Comparison of ENCODE assay signal across 29 cellular contexts in the genomic region with DNA sequence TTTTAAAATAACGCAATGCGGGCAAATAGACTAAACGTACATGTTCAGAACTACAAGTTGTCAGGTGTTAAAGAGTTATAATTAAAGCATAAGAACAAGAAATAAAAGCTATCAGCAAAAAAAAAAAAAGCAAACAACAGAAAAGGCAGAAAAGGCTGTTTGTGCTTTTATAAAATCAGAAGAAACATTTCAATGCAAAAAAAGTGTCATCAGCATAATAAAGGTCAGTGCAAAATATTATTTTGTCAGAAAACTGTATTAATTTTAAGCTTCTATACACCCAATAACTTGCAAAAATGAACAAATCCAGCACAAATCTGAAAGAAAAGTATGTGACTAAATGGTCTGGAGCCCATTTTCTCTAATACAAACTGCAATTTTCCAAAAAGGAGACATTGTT. TPM values are rescaled to one million over a fixed set of nuclear protein-coding genes. Genes with fewer than 3 reads are reported as not detected.
DNase-seq lines count a peak whose midpoint lies in the region; ATAC-seq, FAIRE-seq and TF ChIP-seq lines count a peak whose summit lies in the region.
"Had no signal": no experiment of that assay in that cellular context is flagged by ENCODE, and none has a peak within 500 bp of the region (broad histone marks: within the 10 kb centered on the region; RNA-seq: fewer than 3 reads in every experiment).

No MANE protein-coding gene starts in this region.

- H3K56ac ChIP-seq in IMR-90 (ENCODE audit: extremely low read depth, insufficient read depth, low read length) (no peak overlapping the region), H1 (replicated peaks; ENCODE audit: insufficient read length, low read depth, low read length) (no peak overlapping the region)

- intact Hi-C loops in HepG2 (cut with micrococcal nuclease; ENCODE audit: unreplicated experiment): no loop called here
- intact Hi-C loops in right lobe of liver (cut with DNase I): no loop called here
- intact Hi-C loops in IMR-90 (cut with micrococcal nuclease): no loop called here

- H2AK5ac ChIP-seq in IMR-90 (ENCODE audit: low read depth, low read length) (no peak overlapping the region), H1 (ENCODE audit: low read depth, low read length) (no peak overlapping the region)

- no peak for DNase-seq in HepG2 (ENCODE audit: low spot score)
- no peak for DNase-seq in right lobe of liver
- DNase-seq in IMR-90: no peak
- no peak for DNase-seq in H1 (ENCODE audit: low read depth in 1 of 2, low spot score in 2 of 2)
- DNase-seq in central memory CD4-positive, alpha-beta T cell: no peak
- DNase-seq in NCI-H1092 (lab: John Stamatoyannopoulos, UW): no peak
- DNase-seq: ACHN; BE2C; C1 segment of cervical spinal cord; CD4-positive, alpha-beta memory T cell; CD4-positive, CD25-positive, alpha-beta regulatory T cell; CD8-positive, alpha-beta memory T cell; COR-L47; DMS 273 treated with DMSO at 0.1 percent for 48 hours; DMS153; DMS53; DMS79; DND-41; EL; GDM1 had no signal

- H3K79me1 ChIP-seq in IMR-90 (ENCODE audit: low read depth in 1 of 2, low read length in 2 of 2) (no peaks in the 10 kb centered on the region), H1 (ENCODE audit: low read depth, low read length) (no peaks in the 10 kb centered on the region)

- no peaks in the 10 kb centered on the region for H3K23me2 ChIP-seq in H1 (ENCODE audit: low read depth, low read length)

- H2BK20ac ChIP-seq in IMR-90 (ENCODE audit: low read depth, low read length): no peak overlapping the region
- no peak overlapping the region for H2BK20ac ChIP-seq in H1 (ENCODE audit: low read length)

- H4K91ac ChIP-seq in IMR-90 (ENCODE audit: insufficient read depth, low read depth, low read length) (no peak overlapping the region), H1 (replicated peaks; ENCODE audit: insufficient read length, low read length) (no peak overlapping the region)

- H2BK120ac ChIP-seq in IMR-90 (ENCODE audit: low read depth, low read length) (no peak overlapping the region), H1 (replicated peaks; ENCODE audit: low read depth, low read length) (no peak overlapping the region)

- H3K9me1 ChIP-seq in IMR-90 (ENCODE audit: insufficient read depth, low read length): no peaks in the 10 kb centered on the region

- FAIRE-seq in HepG2 (lab: Jason Lieb, UNC): no peak
- FAIRE-seq in H1 (lab: Jason Lieb, UNC): no peak
- FAIRE-seq: GM12878, GM12892, GM18507 had no signal

- H2BK15ac ChIP-seq in IMR-90 (ENCODE audit: low read depth, low read length) (no peak overlapping the region), H1 (ENCODE audit: low read length) (no peak overlapping the region)

- TF ChIP-seq RAD21 in HepG2 (CRISPR knock-in tag; IDR thresholded peaks at IDR 0.05) (no peak), IMR-90 (IDR thresholded peaks at IDR 0.05; ENCODE audit: low read length) (no peak), H1 (IDR thresholded peaks at IDR 0.05 in 1 of 2, conservative IDR thresholded peaks at IDR 0.05 in 1 of 2; ENCODE audit: low read depth in 2 of 2, low read length in 2 of 2) (no peak)

- under 1% methylated on average over 3 of the region's 3 CpGs for WGBS in HepG2 (ENCODE audit: low lambda C conversion rate)
- WGBS in right lobe of liver (ENCODE audit: insufficient coverage, low coverage, low lambda C conversion rate, missing lambda C conversion rate): 64% methylated on average over 3 of the region's 3 CpGs
- no CpG with 5 or more reads among the region's 3 CpGs for WGBS in IMR-90 (ENCODE audit: extremely low coverage in 2 of 2, insufficient read length in 1 of 2), 2 experiments
- 98% methylated on average over 3 of the region's 3 CpGs; no CpG with 5 or more reads in 1 of the 2 experiments for WGBS in H1 (ENCODE audit: extremely low coverage in 1 of 2, insufficient coverage in 1 of 2, insufficient read length in 1 of 2, insufficient replicate concordance in 2 of 2, low coverage in 1 of 2, low lambda C conversion rate in 2 of 2, missing lambda C conversion rate in 1 of 2), 2 experiments

- TF ChIP-seq CTCF in HepG2 (CRISPR knock-in tag; IDR thresholded peaks at IDR 0.05) (no peak), right lobe of liver (IDR thresholded peaks at IDR 0.05) (no peak), IMR-90 (conservative IDR thresholded peaks at IDR 0.05; ENCODE audit: low read depth, low read length) (no peak), H1 (IDR thresholded peaks at IDR 0.05; ENCODE audit: control extremely low read depth in 1 of 3, insufficient read depth in 1 of 3, low read depth in 1 of 3, low read length in 3 of 3) (no peak)

- H4K20me1 ChIP-seq in HepG2 (ENCODE audit: insufficient read depth, low read length) (no peaks in the 10 kb centered on the region), IMR-90 (ENCODE audit: insufficient read depth, low read length) (no peaks in the 10 kb centered on the region), H1 (replicated peaks in 1 of 2; ENCODE audit: control insufficient read depth in 1 of 2, insufficient read depth in 2 of 2, low read length in 2 of 2) (no peaks in the 10 kb centered on the region)
- H4K20me1 ChIP-seq: BLaER1 had no signal

- H2BK5ac ChIP-seq in IMR-90 (ENCODE audit: low read depth, low read length, poor library complexity, severe bottlenecking) (no peak overlapping the region), H1 (ENCODE audit: low read depth, low read length) (no peak overlapping the region)

- in situ Hi-C loops in HepG2 (cut with HindIII; ENCODE audit: extremely low pct_ligation_motif_present, low pct_unique_long_range_greater_than_20kb) (no loop called here), IMR-90 (cut with MboI; ENCODE audit: low sequenced_read_pairs) (no loop called here)

- no peak overlapping the region for H4K5ac ChIP-seq in IMR-90 (ENCODE audit: low read depth, low read length)
- H4K5ac ChIP-seq in H1 (ENCODE audit: insufficient read length, low read depth, low read length): no peak overlapping the region

- H3K79me2 ChIP-seq in HepG2 (ENCODE audit: insufficient read depth, low read length) (no peaks in the 10 kb centered on the region), H1 (ENCODE audit: control insufficient read depth in 1 of 2, insufficient read depth in 2 of 2, low read length in 2 of 2) (no peaks in the 10 kb centered on the region)

- no peak overlapping the region for H3K4ac ChIP-seq in IMR-90 (ENCODE audit: low read depth, low read length)
- no peak overlapping the region for H3K4ac ChIP-seq in H1 (replicated peaks; ENCODE audit: insufficient read length, low read depth, low read length)

- H3K23ac ChIP-seq in IMR-90 (ENCODE audit: low read depth, low read length) (no peak overlapping the region), H1 (ENCODE audit: insufficient read length) (no peak overlapping the region)

- CTCF ChIA-PET in HepG2 (lab: Yijun Ruan, JAX; ENCODE audit: low intra/inter-chr PET ratio, low total read pairs): no interaction called here
- CTCF ChIA-PET in IMR-90 (lab: Yijun Ruan, JAX): no interaction called here
- CTCF ChIA-PET in H1 (lab: Charles Lee; ENCODE audit: partially characterized antibody): interaction anchor here (1.0 to 1.8 kb wide), 3 partner anchors 16 to 26 kb away, joined by 3 to 7 read pairs (median 4); no protein-coding TSS in a partner anchor

- no peak for ATAC-seq in HepG2
- no peak for ATAC-seq in right lobe of liver
- no peak for ATAC-seq in IMR-90 (ENCODE audit: low read depth)
- ATAC-seq: GM12878 had no signal

- no peaks in the 10 kb centered on the region for H3K36me3 ChIP-seq in HepG2 (replicated peaks in 1 of 2; ENCODE audit: control insufficient read depth in 1 of 2, insufficient read depth in 2 of 2, low read length in 2 of 2)
- no peaks in the 10 kb centered on the region for H3K36me3 ChIP-seq in right lobe of liver
- no peaks in the 10 kb centered on the region for H3K36me3 ChIP-seq in IMR-90 (ENCODE audit: control insufficient read depth, insufficient read depth, low read length)
- no peaks in the 10 kb centered on the region for H3K36me3 ChIP-seq in H1 (ENCODE audit: control insufficient read depth in 2 of 4, insufficient read depth in 4 of 4, low read length in 3 of 4)
- H3K36me3 ChIP-seq: BE2C, BLaER1 had no signal

- TF ChIP-seq EP300 in HepG2 (IDR thresholded peaks at IDR 0.05; ENCODE audit: low read depth in 2 of 2, low read length in 2 of 2): no peak
- TF ChIP-seq EP300 in HepG2 (CRISPR knock-in tag; IDR thresholded peaks at IDR 0.05; ENCODE audit: borderline replicate concordance): no peak
- TF ChIP-seq EP300 in H1 (IDR thresholded peaks at IDR 0.05; ENCODE audit: borderline replicate concordance in 1 of 2, low read depth in 2 of 2, low read length in 2 of 2): no peak

- H3K9me3 ChIP-seq in HepG2 (ENCODE audit: low read length) (no peaks in the 10 kb centered on the region), right lobe of liver (no peaks in the 10 kb centered on the region), IMR-90 (ENCODE audit: control insufficient read depth, insufficient read depth, low read length) (peaks cover 3% of the 10 kb centered on the region), H1 (ENCODE audit: insufficient read depth in 2 of 2, low read depth in 1 of 2, low read length in 1 of 2) (no peaks in the 10 kb centered on the region)
- H3K9me3 ChIP-seq: BE2C, BLaER1 had no signal

- H2AFZ ChIP-seq in HepG2 (ENCODE audit: low read length) (no peak overlapping the region), IMR-90 (replicated peaks; ENCODE audit: low read length, poor library complexity) (no peak overlapping the region), H1 (ENCODE audit: low read length) (no peak overlapping the region)

- POLR2A ChIA-PET in HepG2 (lab: Yijun Ruan, JAX) (no interaction called here), IMR-90 (lab: Charles Lee; ENCODE audit: unreplicated experiment) (no interaction called here), H1 (lab: Charles Lee; ENCODE audit: partially characterized antibody) (no interaction called here)

- H3K27ac ChIP-seq in HepG2 (ENCODE audit: extremely low read length, insufficient read depth, low read length) (no peak overlapping the region), right lobe of liver (no peak overlapping the region), IMR-90 (ENCODE audit: insufficient read depth, low read length) (no peak overlapping the region), H1 (ENCODE audit: low read depth, low read length) (no peak overlapping the region)
- H3K27ac ChIP-seq: 22Rv1, BLaER1 had no signal

- H4K8ac ChIP-seq in IMR-90 (ENCODE audit: low read depth in 2 of 2, low read length in 2 of 2) (no peak overlapping the region), H1 (ENCODE audit: extremely low read depth, insufficient read depth, low read length) (no peak overlapping the region)

- dilution Hi-C loops in IMR-90 (cut with HindIII; ENCODE audit: low sequenced_read_pairs, unreplicated experiment): no loop called here

- BruUV-seq in HepG2 (replicated peaks; lab: Mats Ljungman, UMichigan) (no TSS peak), IMR-90 (replicated peaks; lab: Mats Ljungman, UMichigan) (no TSS peak)

- no peak overlapping the region for H3K4me2 ChIP-seq in HepG2 (ENCODE audit: low read depth, low read length)
- no peak overlapping the region for H3K4me2 ChIP-seq in IMR-90 (ENCODE audit: low read depth, low read length)
- no peak overlapping the region for H3K4me2 ChIP-seq in H1 (ENCODE audit: insufficient read depth in 1 of 2, low read depth in 2 of 2, low read length in 2 of 2)
- H3K4me2 ChIP-seq: BLaER1 had no signal

- H3K14ac ChIP-seq in IMR-90 (replicated peaks; ENCODE audit: low read depth, low read length) (no peak overlapping the region), H1 (ENCODE audit: insufficient read length) (no peak overlapping the region)

- H2AK9ac ChIP-seq in IMR-90 (replicated peaks; ENCODE audit: low read depth, low read length, poor library complexity): no peak overlapping the region

- H3K9ac ChIP-seq in HepG2 (ENCODE audit: insufficient read depth, low read depth, low read length): no peak overlapping the region
- no peak overlapping the region for H3K9ac ChIP-seq in IMR-90 (ENCODE audit: low read depth, low read length)
- no peak overlapping the region for H3K9ac ChIP-seq in H1 (replicated peaks in 1 of 4; ENCODE audit: extremely low read depth in 1 of 4, low read depth in 3 of 4, low read length in 3 of 4)
- H3K9ac ChIP-seq: BLaER1 had no signal

- no peaks in the 10 kb centered on the region for H3K27me3 ChIP-seq in HepG2 (ENCODE audit: control insufficient read depth in 1 of 2, insufficient read depth in 2 of 2, low read length in 2 of 2)
- H3K27me3 ChIP-seq in right lobe of liver: peaks cover 0 to 5% of the 10 kb centered on the region in 2 donors
- H3K27me3 ChIP-seq in IMR-90 (ENCODE audit: control insufficient read depth, insufficient read depth, low read length): no peaks in the 10 kb centered on the region
- H3K27me3 ChIP-seq in H1 (replicated peaks in 1 of 4; ENCODE audit: control insufficient read depth in 3 of 4, extremely low read depth in 1 of 4, insufficient read depth in 3 of 4, low read length in 3 of 4): no peaks in the 10 kb centered on the region
- H3K27me3 ChIP-seq: BE2C, BLaER1 had no signal

- TF ChIP-seq POLR2A in HepG2 (IDR thresholded peaks at IDR 0.05; ENCODE audit: insufficient read depth in 1 of 2, low read depth in 2 of 2, low read length in 2 of 2) (no peak), right lobe of liver (IDR thresholded peaks at IDR 0.05) (no peak), IMR-90 (IDR thresholded peaks at IDR 0.05; ENCODE audit: low read depth, low read length) (no peak), H1 (IDR thresholded peaks at IDR 0.05; ENCODE audit: control extremely low read depth in 1 of 2, low read depth in 2 of 2, low read length in 2 of 2) (no peak)

- H3K4me1 ChIP-seq in HepG2 (ENCODE audit: insufficient read depth, low read length) (no peaks in the 10 kb centered on the region), right lobe of liver (no peaks in the 10 kb centered on the region), IMR-90 (ENCODE audit: control insufficient read depth, insufficient read depth, low read length) (no peaks in the 10 kb centered on the region), H1 (replicated peaks in 1 of 4; ENCODE audit: control insufficient read depth in 3 of 4, insufficient read depth in 4 of 4, low read length in 3 of 4) (peaks cover 0 to 3% (median 1%) of the 10 kb centered on the region in 4 experiments; a peak in 1 of 7 replicates)
- H3K4me1 ChIP-seq: BE2C, BLaER1 had no signal

- no peak overlapping the region for H3K18ac ChIP-seq in IMR-90 (ENCODE audit: low read depth, low read length)
- no peak overlapping the region for H3K18ac ChIP-seq in H1 (ENCODE audit: extremely low read depth, low read length)

- H3K4me3 ChIP-seq in HepG2 (replicated peaks in 1 of 3; ENCODE audit: insufficient read depth in 1 of 3, low read depth in 2 of 3, low read length in 3 of 3) (no peak overlapping the region), right lobe of liver (no peak overlapping the region), IMR-90 (ENCODE audit: insufficient read depth, low read depth, low read length) (no peak overlapping the region), H1 (ENCODE audit: extremely low read depth in 1 of 4, insufficient read depth in 2 of 4, low read depth in 3 of 4, low read length in 4 of 4) (no peak overlapping the region)
- H3K4me3 ChIP-seq: BLaER1, GM12878 had no signal

- no peak overlapping the region for H2BK12ac ChIP-seq in H1 (ENCODE audit: low read depth, low read length)

RNA-seq across cellular contexts. Expression of a gene that starts 23.6 kb away (rescaled TPM):
- total RNA-seq in HepG2 (2016; rRNA removed; fragmentation: Illumina TruSeq; extraction: Trizol): not detected in 2 replicates
- not detected in 2 replicates for total RNA-seq in HepG2 (2016; cell fraction: cytosol; rRNA removed; fragmentation: Illumina TruSeq; extraction: Trizol; ENCODE audit: low read depth)
- total RNA-seq in HepG2 (2016; cell fraction: insoluble cytoplasmic fraction; rRNA removed; fragmentation: Illumina TruSeq; extraction: Trizol): not detected in 2 replicates
- total RNA-seq in HepG2 (2016; cell fraction: membrane; rRNA removed; fragmentation: Illumina TruSeq; extraction: Trizol): not detected in 2 replicates
- total RNA-seq in HepG2 (2016; cell fraction: nucleus; rRNA removed; fragmentation: Illumina TruSeq; extraction: Trizol): not detected in 2 replicates
- not detected in 2 replicates for polyA plus RNA-seq in HepG2 (2011; rRNA removed)
- polyA plus RNA-seq in HepG2 (2011; cell fraction: cytosol; rRNA removed): not detected in 2 replicates
- not detected in 2 replicates for polyA plus RNA-seq in HepG2 (2011; cell fraction: nucleus; rRNA removed)
- not detected in 2 replicates for polyA plus RNA-seq in HepG2 (2012)
- polyA plus RNA-seq in HepG2 (2016; cell fraction: cytosol; fragmentation: Illumina TruSeq; extraction: Trizol; ENCODE audit: low read depth): not detected in 2 replicates
- not detected in 2 replicates for polyA plus RNA-seq in HepG2 (2016; cell fraction: insoluble cytoplasmic fraction; fragmentation: Illumina TruSeq; extraction: Trizol; ENCODE audit: low read depth)
- not detected in 2 replicates for polyA plus RNA-seq in HepG2 (2016; cell fraction: membrane; fragmentation: Illumina TruSeq; extraction: Trizol; ENCODE audit: low read depth)
- not detected in 2 replicates for polyA plus RNA-seq in HepG2 (2016; cell fraction: nucleus; fragmentation: Illumina TruSeq; extraction: Trizol; ENCODE audit: insufficient read depth, low read depth)
- polyA minus RNA-seq in HepG2 (2011; rRNA and poly(A)+ RNA removed; ENCODE audit: low replicate concordance): not detected in 2 replicates
- not detected in 2 replicates for polyA minus RNA-seq in HepG2 (2011; cell fraction: cytosol; rRNA and poly(A)+ RNA removed)
- not detected in 2 replicates for polyA minus RNA-seq in HepG2 (2011; cell fraction: nucleus; rRNA and poly(A)+ RNA removed)
- total RNA-seq in right lobe of liver: not detected
- not detected in 2 replicates for total RNA-seq in IMR-90 (2012; rRNA removed)
- polyA plus RNA-seq in IMR-90 (2012; rRNA removed): not detected in 2 replicates
- polyA plus RNA-seq in IMR-90 (2012; cell fraction: cytosol; rRNA removed): not detected in 2 replicates
- not detected in 2 replicates for polyA plus RNA-seq in IMR-90 (2012; cell fraction: nucleus; rRNA removed; ENCODE audit: low replicate concordance)
- total RNA-seq in H1 (2021; fragmentation: NEBNext Ultra II Directional; extraction: Animal tissue kit (Norgen Biotek cat#: 25700)): 0.17 and 0.25 TPM in 2 replicates
- polyA plus RNA-seq in H1 (2011; rRNA removed): not detected in 2 replicates
- polyA plus RNA-seq in H1 (2011; cell fraction: cytosol; rRNA removed): not detected
- not detected for polyA plus RNA-seq in H1 (2011; cell fraction: nucleus; rRNA removed)
- polyA plus RNA-seq in H1 (2012, experiment 1 of 2): not detected in 4 replicates
- not detected for polyA plus RNA-seq in H1 (2012, experiment 2 of 2)
- 0.34 TPM for polyA plus RNA-seq in H1 (2013, experiment 1 of 2)
- 0.33 TPM for polyA plus RNA-seq in H1 (2013, experiment 2 of 2)
- 0.10 TPM in 1 of 2 replicates, not detected in the other for polyA minus RNA-seq in H1 (2011; rRNA and poly(A)+ RNA removed)
- polyA minus RNA-seq in H1 (2011; cell fraction: cytosol; rRNA and poly(A)+ RNA removed): not detected
- not detected for polyA minus RNA-seq in H1 (2011; cell fraction: nucleus; rRNA and poly(A)+ RNA removed)
- total RNA-seq: A172; CD4-positive, alpha-beta memory T cell; CD4-positive, CD25-positive, alpha-beta regulatory T cell; CD8-positive, alpha-beta memory T cell; G401; GM12878 had no signal
- polyA plus RNA-seq: AG04450; CD14-positive monocyte; CD4-positive, alpha-beta memory T cell; CD4-positive, CD25-positive, alpha-beta regulatory T cell; CD8-positive, alpha-beta memory T cell had no signal
